ENCODE assay signal across 13 cellular contexts in the genomic region with DNA sequence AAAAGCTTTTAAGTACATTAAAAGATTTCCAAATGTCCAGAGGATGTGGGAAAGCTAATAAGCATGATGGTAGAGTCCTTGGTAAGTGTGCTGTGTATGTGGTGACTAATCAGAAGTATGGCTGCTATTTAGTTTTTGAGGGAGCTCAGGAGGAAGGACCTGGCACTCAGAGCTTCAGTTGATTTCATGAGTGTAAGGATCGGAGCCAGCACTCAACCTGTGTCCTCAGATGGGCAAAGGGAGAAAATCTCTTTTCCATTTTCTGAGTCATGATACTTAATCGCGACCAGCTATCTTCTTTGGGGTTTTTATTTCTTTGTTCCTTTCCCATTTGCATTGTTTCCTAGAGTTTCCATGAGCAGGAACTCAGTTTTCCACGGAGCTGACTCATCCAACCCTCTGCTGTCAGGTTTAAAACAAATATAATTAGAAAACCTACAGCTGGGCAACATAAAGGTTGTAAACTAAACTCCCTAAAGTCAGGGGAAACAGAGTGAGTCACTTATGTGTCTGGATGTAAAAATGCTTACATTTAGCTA.
DNase-seq lines count a peak whose midpoint lies in the region; ATAC-seq and TF ChIP-seq lines count a peak whose summit lies in the region.
"Had no signal": no experiment of that assay in that cellular context is flagged by ENCODE, and none has a peak within 500 bp of the region (broad histone marks: within the 10 kb centered on the region; RNA-seq: fewer than 3 reads in every experiment).

No MANE protein-coding gene starts in this region.

- H3K27ac Mint-ChIP-seq in chondrocyte (ENCODE audit: unreplicated experiment), result peak overlapping the region; percentile 62

- peaks cover 14% of the 10 kb centered on the region for H3K4me1 Mint-ChIP-seq in chondrocyte (ENCODE audit: low read depth)

- intact Hi-C loops in mucosa of descending colon (cut with DNase I, micrococcal nuclease), result no loop called here

- H3K4me3 ChIP-seq in mucosa of descending colon, result no peak overlapping the region
- H3K4me3 ChIP-seq: body of pancreas, Peyer's patch, prostate gland had no signal

- H3K9me3 Mint-ChIP-seq in chondrocyte (ENCODE audit: low read depth), result no peaks in the 10 kb centered on the region

- no peaks in the 10 kb centered on the region for H3K4me1 ChIP-seq in mucosa of descending colon (ENCODE audit: low read depth)
- H3K4me1 ChIP-seq: body of pancreas, Peyer's patch, prostate gland had no signal

- peak; percentile 95 for ATAC-seq in mucosa of descending colon
- ATAC-seq in GM18858 (IDR thresholded peaks at IDR 0.05; ENCODE audit: unreplicated experiment), result no peak
- ATAC-seq in GM21786 (IDR thresholded peaks at IDR 0.05; ENCODE audit: unreplicated experiment), result no peak
- ATAC-seq: body of pancreas had no signal

- H3K4me3 Mint-ChIP-seq in chondrocyte (ENCODE audit: unreplicated experiment), result no peak overlapping the region

- H3K9me3 ChIP-seq in mucosa of descending colon, result no peaks in the 10 kb centered on the region
- H3K9me3 ChIP-seq: Peyer's patch, prostate gland had no signal

- no peaks in the 10 kb centered on the region for H3K36me3 Mint-ChIP-seq in chondrocyte (ENCODE audit: low read depth)

- DNase-seq in COR-L47 (lab: John Stamatoyannopoulos, UW) (peak; percentile 39), LHCN-M2 (ENCODE audit: low read depth) (peak; percentile 74), chondrocyte (ENCODE audit: low spot score) (no peak), mucosa of descending colon (peak in 1 of 3 donors; percentile 12), C1 segment of cervical spinal cord (lab: John Stamatoyannopoulos, UW) (no peak), cerebellum (ENCODE audit: low spot score) (no peak)
- DNase-seq: activated CD4-positive, alpha-beta T cell treated with anti-CD3 and anti-CD28 coated beads, Interleukin-2, amount 50 U/mL, for 1 hour; body of pancreas; KBM-7; Peyer's patch had no signal

- H3K27me3 Mint-ChIP-seq in chondrocyte (ENCODE audit: low read depth), result no peaks in the 10 kb centered on the region

- TF ChIP-seq CTCF in chondrocyte (IDR thresholded peaks at IDR 0.05) (no peak), mucosa of descending colon (IDR thresholded peaks at IDR 0.05) (no peak)

- no peaks in the 10 kb centered on the region for H3K36me3 ChIP-seq in mucosa of descending colon (ENCODE audit: low read depth)
- H3K36me3 ChIP-seq: prostate gland had no signal

Comparison
In these comparisons a context has a peak if more than half of its experiments do, and no peak if none do; other contexts are left out.
1. DNase-seq: peak in COR-L47 (single experiment) and LHCN-M2 (single experiment); none in chondrocyte (single experiment), C1 segment of cervical spinal cord (0 of 14) and cerebellum (single experiment).